10 cellular contexts compared by ENCODE assay signal in the genomic region with DNA sequence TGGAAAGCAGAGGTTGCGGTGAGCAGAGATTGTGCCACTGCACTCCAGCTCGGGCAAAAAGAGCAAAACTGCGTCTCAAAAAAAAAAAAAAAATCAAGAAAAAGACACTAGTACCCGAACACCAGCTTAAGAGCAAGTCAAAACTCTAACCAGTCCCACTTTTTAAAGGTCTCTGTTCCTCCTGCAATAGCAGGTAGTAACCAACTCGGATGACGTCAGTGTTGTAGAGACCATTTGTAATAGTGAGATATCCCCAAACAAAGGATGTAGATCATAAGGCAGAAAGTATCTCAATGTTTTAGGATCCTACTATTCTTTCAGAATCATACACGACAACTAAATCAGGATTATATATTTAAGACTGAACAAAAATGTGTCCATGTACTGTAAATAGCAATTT. TPM values are rescaled to one million over a fixed set of nuclear protein-coding genes. Genes with fewer than 3 reads are reported as not detected.
DNase-seq lines count a peak whose midpoint lies in the region; ATAC-seq and TF ChIP-seq lines count a peak whose summit lies in the region.
"Had no signal": no experiment of that assay in that cellular context is flagged by ENCODE, and none has a peak within 500 bp of the region (broad histone marks: within the 10 kb centered on the region; RNA-seq: fewer than 3 reads in every experiment).

No MANE protein-coding gene starts in this region.

- TF ChIP-seq POLR2A in erythroblast (IDR thresholded peaks at IDR 0.05; ENCODE audit: low read length): no peak

- H4K20me1 ChIP-seq in DOHH2 (ENCODE audit: control insufficient read depth, insufficient read depth, low read depth, low read length): peaks cover 10% of the 10 kb centered on the region

- peaks cover 31% of the 10 kb centered on the region for H3K36me3 Mint-ChIP-seq in activated T-helper 1 cell treated with anti-CD3 and anti-CD28 coated beads, Interleukin-12 subunit alpha, Interleukin-12 subunit beta, Interleukin-2, Interleukin-4 antibody, amounts not matched to agents 30 ng/mL and 10 ng/mL and 1 ng/mL, durations not matched to agents 14 hours and 24 hours and 36 hours (ENCODE audit: low read depth)

- H3K27ac Mint-ChIP-seq in activated T-helper 1 cell treated with anti-CD3 and anti-CD28 coated beads, Interleukin-12 subunit alpha, Interleukin-12 subunit beta, Interleukin-2, Interleukin-4 antibody, amounts not matched to agents 30 ng/mL and 10 ng/mL and 1 ng/mL, durations not matched to agents 14 hours and 24 hours and 36 hours: no peak overlapping the region

- no peaks in the 10 kb centered on the region for H3K9me3 Mint-ChIP-seq in activated T-helper 1 cell treated with anti-CD3 and anti-CD28 coated beads, Interleukin-12 subunit alpha, Interleukin-12 subunit beta, Interleukin-2, Interleukin-4 antibody, amounts not matched to agents 30 ng/mL and 10 ng/mL and 1 ng/mL, durations not matched to agents 14 hours and 24 hours and 36 hours

- H3K4me3 Mint-ChIP-seq in activated T-helper 1 cell treated with anti-CD3 and anti-CD28 coated beads, Interleukin-12 subunit alpha, Interleukin-12 subunit beta, Interleukin-2, Interleukin-4 antibody, amounts not matched to agents 30 ng/mL and 10 ng/mL and 1 ng/mL, durations not matched to agents 14 hours and 24 hours and 36 hours: peak overlapping the region; percentile 97

- H3K4me1 Mint-ChIP-seq in activated T-helper 1 cell treated with anti-CD3 and anti-CD28 coated beads, Interleukin-12 subunit alpha, Interleukin-12 subunit beta, Interleukin-2, Interleukin-4 antibody, amounts not matched to agents 30 ng/mL and 10 ng/mL and 1 ng/mL, durations not matched to agents 14 hours and 24 hours and 36 hours (ENCODE audit: low read depth): peaks cover 51% of the 10 kb centered on the region

- H3K4me2 ChIP-seq in DOHH2 (ENCODE audit: low read length): peak overlapping the region; percentile 85

- intact Hi-C loops in activated T-helper 1 cell treated with anti-CD3 and anti-CD28 coated beads, Interleukin-12 subunit alpha, Interleukin-12 subunit beta, Interleukin-2, Interleukin-4 antibody, amounts not matched to agents 30 ng/mL and 10 ng/mL and 1 ng/mL, durations not matched to agents 14 hours and 24 hours and 36 hours (cut with micrococcal nuclease): loop anchor here (5.0 kb wide), 1 partner anchor 105 kb away; the partner anchor contains the start of genes ATP5PD and KCTD2

- DNase-seq in LNCaP clone FGC (ENCODE audit: low read depth) (no peak), mesenteric fat pad (ENCODE audit: low spot score) (peak; percentile 4), erythroblast (lab: John Stamatoyannopoulos, UW) (no peak)
- DNase-seq in activated T-helper 1 cell treated with anti-CD3 and anti-CD28 coated beads, Interleukin-12 subunit alpha, Interleukin-12 subunit beta, Interleukin-2, Interleukin-4 antibody, amounts not matched to agents 30 ng/mL and 10 ng/mL and 1 ng/mL, durations not matched to agents 14 hours and 24 hours and 36 hours (ENCODE audit: low spot score): no peak
- DNase-seq: amniotic stem cell had no signal

- H3K27me3 ChIP-seq in DOHH2 (ENCODE audit: control insufficient read depth, low read length): no peaks in the 10 kb centered on the region
- H3K27me3 ChIP-seq: Peyer's patch had no signal

- H3K4me3 ChIP-seq in DOHH2 (ENCODE audit: low read length) (peak overlapping the region; percentile 94), LNCaP clone FGC (ENCODE audit: low read depth, low read length) (peak overlapping the region; percentile 100)
- H3K4me3 ChIP-seq: thoracic aorta had no signal

- no peak overlapping the region for H3K27ac ChIP-seq in DOHH2 (ENCODE audit: low read depth, low read length)
- H3K27ac ChIP-seq: Peyer's patch, thoracic aorta had no signal

- peaks cover 14% of the 10 kb centered on the region for H3F3A ChIP-seq in DOHH2 (ENCODE audit: control insufficient read depth, insufficient read depth)

- ATAC-seq in GM18909 (IDR thresholded peaks at IDR 0.05; ENCODE audit: poor library complexity, unreplicated experiment) (no peak), GM18502 (IDR thresholded peaks at IDR 0.05; ENCODE audit: poor library complexity, unreplicated experiment) (no peak)

- H3K36me3 ChIP-seq in DOHH2 (ENCODE audit: control insufficient read depth, low read length): peaks cover 49% of the 10 kb centered on the region
- H3K36me3 ChIP-seq: thoracic aorta had no signal

- TF ChIP-seq CTCF in DOHH2 (IDR thresholded peaks at IDR 0.05; ENCODE audit: low read depth, low read length, poor library complexity, severe bottlenecking) (no peak), LNCaP clone FGC (IDR thresholded peaks at IDR 0.05; ENCODE audit: control insufficient read depth, extremely low read depth, insufficient read depth) (no peak)

- H3K79me2 ChIP-seq in DOHH2 (ENCODE audit: control insufficient read depth, low read length): peaks cover 74% of the 10 kb centered on the region

- H3K4me1 ChIP-seq in DOHH2 (ENCODE audit: control insufficient read depth, low read length): peaks cover 26% of the 10 kb centered on the region

- no peaks in the 10 kb centered on the region for H3K9me2 ChIP-seq in DOHH2 (replicated peaks; ENCODE audit: control insufficient read depth, low read length)

- no peaks in the 10 kb centered on the region for H3K27me3 Mint-ChIP-seq in activated T-helper 1 cell treated with anti-CD3 and anti-CD28 coated beads, Interleukin-12 subunit alpha, Interleukin-12 subunit beta, Interleukin-2, Interleukin-4 antibody, amounts not matched to agents 30 ng/mL and 10 ng/mL and 1 ng/mL, durations not matched to agents 14 hours and 24 hours and 36 hours (ENCODE audit: insufficient read depth)

- H3K9me3 ChIP-seq in DOHH2 (ENCODE audit: control insufficient read depth, insufficient read depth, low read length): no peaks in the 10 kb centered on the region
- H3K9me3 ChIP-seq: Peyer's patch, thoracic aorta had no signal

RNA-seq across cellular contexts. Expression of gene JPT1, which starts 2.4 kb away (rescaled TPM):
- total RNA-seq in activated T-helper 1 cell treated with anti-CD3 and anti-CD28 coated beads, Interleukin-12 subunit alpha, Interleukin-12 subunit beta, Interleukin-2, Interleukin-4 antibody, amounts not matched to agents 30 ng/mL and 10 ng/mL and 1 ng/mL, durations not matched to agents 14 hours and 24 hours and 36 hours: 271 and 299 TPM in 2 replicates
- 28.6 TPM for total RNA-seq in mesenteric fat pad

RNA-seq across cellular contexts. Expression of gene NT5C, which starts 20.4 kb away (rescaled TPM):
- 80.0 and 80.1 TPM in 2 replicates for total RNA-seq in activated T-helper 1 cell treated with anti-CD3 and anti-CD28 coated beads, Interleukin-12 subunit alpha, Interleukin-12 subunit beta, Interleukin-2, Interleukin-4 antibody, amounts not matched to agents 30 ng/mL and 10 ng/mL and 1 ng/mL, durations not matched to agents 14 hours and 24 hours and 36 hours
- 33.5 TPM for total RNA-seq in mesenteric fat pad

RNA-seq across cellular contexts. Expression of gene SUMO2, which starts 30.9 kb away (rescaled TPM):
- 649 and 656 TPM in 2 replicates for total RNA-seq in activated T-helper 1 cell treated with anti-CD3 and anti-CD28 coated beads, Interleukin-12 subunit alpha, Interleukin-12 subunit beta, Interleukin-2, Interleukin-4 antibody, amounts not matched to agents 30 ng/mL and 10 ng/mL and 1 ng/mL, durations not matched to agents 14 hours and 24 hours and 36 hours
- total RNA-seq in mesenteric fat pad: 265 TPM

RNA-seq across cellular contexts. Expression of gene ARMC7, which starts 42.1 kb away (rescaled TPM):
- 11.6 and 13.0 TPM in 2 replicates for total RNA-seq in activated T-helper 1 cell treated with anti-CD3 and anti-CD28 coated beads, Interleukin-12 subunit alpha, Interleukin-12 subunit beta, Interleukin-2, Interleukin-4 antibody, amounts not matched to agents 30 ng/mL and 10 ng/mL and 1 ng/mL, durations not matched to agents 14 hours and 24 hours and 36 hours
- 7.9 TPM for total RNA-seq in mesenteric fat pad

RNA-seq across cellular contexts. Expression of gene NUP85, which starts 53.6 kb away (rescaled TPM):
- total RNA-seq in activated T-helper 1 cell treated with anti-CD3 and anti-CD28 coated beads, Interleukin-12 subunit alpha, Interleukin-12 subunit beta, Interleukin-2, Interleukin-4 antibody, amounts not matched to agents 30 ng/mL and 10 ng/mL and 1 ng/mL, durations not matched to agents 14 hours and 24 hours and 36 hours: 122 and 129 TPM in 2 replicates
- 60.2 TPM for total RNA-seq in mesenteric fat pad
